Comparison of ENCODE assay signal across 9 cellular contexts in genomic region chr5:88888799-88889164, GRCh38.
DNase-seq lines count a peak whose midpoint lies in the region; ATAC-seq and TF ChIP-seq lines count a peak whose summit lies in the region.
"Had no signal": no experiment of that assay in that cellular context is flagged by ENCODE, and none has a peak within 500 bp of the region (broad histone marks: within the 10 kb centered on the region; RNA-seq: fewer than 3 reads in every experiment).

No MANE protein-coding gene starts in this region.

- TF ChIP-seq CTCF in cardiac fibroblast (IDR thresholded peaks at IDR 0.05; ENCODE audit: low read depth, low read length): no peak

- H3K4me3 ChIP-seq in cardiac fibroblast (replicated peaks in 1 of 2; ENCODE audit: low read depth in 2 of 2, low read length in 2 of 2) (peak overlapping the region; percentile 64 to 70), muscle layer of colon (ENCODE audit: low read depth in 1 of 2, low read length in 2 of 2) (peak overlapping the region; percentile 62 to 85)

- H3K9ac ChIP-seq in muscle layer of colon (ENCODE audit: low read length): peak overlapping the region; percentile 87

- H3K36me3 ChIP-seq in muscle layer of colon (ENCODE audit: insufficient read depth, low read length): no peaks in the 10 kb centered on the region

- no peaks in the 10 kb centered on the region for H3K9me3 ChIP-seq in muscle layer of colon (ENCODE audit: low read length)

- H3K9me3 Mint-ChIP-seq in stimulated activated naive CD8-positive, alpha-beta T cell treated with anti-CD3 and anti-CD28 coated beads, Interleukin-15, Interleukin-2, amounts not matched to agents 100 ng/mL and 50 ng/mL, for 24 hours: no peaks in the 10 kb centered on the region
- H3K9me3 Mint-ChIP-seq in stimulated activated naive CD8-positive, alpha-beta T cell treated with anti-CD3 and anti-CD28 coated beads, Interleukin-15, amount 100 ng/mL, for 72 hours: no peaks in the 10 kb centered on the region

- H3K4me1 ChIP-seq in muscle layer of colon (ENCODE audit: insufficient read depth, low read length): peaks cover 28% of the 10 kb centered on the region

- H3K4me3 Mint-ChIP-seq in stimulated activated naive CD8-positive, alpha-beta T cell treated with anti-CD3 and anti-CD28 coated beads, Interleukin-15, Interleukin-2, amounts not matched to agents 100 ng/mL and 50 ng/mL, for 24 hours: peak overlapping the region; percentile 75
- no peak overlapping the region for H3K4me3 Mint-ChIP-seq in stimulated activated naive CD8-positive, alpha-beta T cell treated with anti-CD3 and anti-CD28 coated beads, Interleukin-15, amount 100 ng/mL, for 72 hours

- no peak for DNase-seq in stimulated activated naive CD8-positive, alpha-beta T cell treated with anti-CD3 and anti-CD28 coated beads, Interleukin-15, amount 100 ng/mL, for 72 hours
- peak in 1 of 2 donors; percentile 5 for DNase-seq in cardiac fibroblast (ENCODE audit: low read depth in 2 of 2)
- DNase-seq in NCI-H2107 treated with DMSO at 0.1 percent for 48 hours (lab: John Stamatoyannopoulos, UW; ENCODE audit: unreplicated experiment): no peak
- no peak for DNase-seq in ecto neural progenitor cell (ENCODE audit: low spot score)
- DNase-seq: DMS79 treated with DMSO at 0.1 percent for 48 hours had no signal

- no peak for ATAC-seq in stimulated activated naive CD8-positive, alpha-beta T cell treated with anti-CD3 and anti-CD28 coated beads, Interleukin-15, amount 100 ng/mL, for 72 hours
- ATAC-seq in HG02642 (IDR thresholded peaks at IDR 0.05; ENCODE audit: poor library complexity, unreplicated experiment) (no peak), GM19397 (IDR thresholded peaks at IDR 0.05; ENCODE audit: unreplicated experiment) (no peak)

- H3K27me3 ChIP-seq in muscle layer of colon (ENCODE audit: control insufficient read depth in 1 of 2, insufficient read depth in 2 of 2, low read length in 2 of 2): no peaks in the 10 kb centered on the region

- H3K27ac ChIP-seq in muscle layer of colon (ENCODE audit: low read depth, low read length): peak overlapping the region; percentile 81

- H3K27ac Mint-ChIP-seq in stimulated activated naive CD8-positive, alpha-beta T cell treated with anti-CD3 and anti-CD28 coated beads, Interleukin-15, Interleukin-2, amounts not matched to agents 100 ng/mL and 50 ng/mL, for 24 hours: no peak overlapping the region
- H3K27ac Mint-ChIP-seq in stimulated activated naive CD8-positive, alpha-beta T cell treated with anti-CD3 and anti-CD28 coated beads, Interleukin-15, amount 100 ng/mL, for 72 hours: no peak overlapping the region

- H3K27me3 Mint-ChIP-seq in stimulated activated naive CD8-positive, alpha-beta T cell treated with anti-CD3 and anti-CD28 coated beads, Interleukin-15, Interleukin-2, amounts not matched to agents 100 ng/mL and 50 ng/mL, for 24 hours: peaks cover 78% of the 10 kb centered on the region
- peaks cover 70% of the 10 kb centered on the region for H3K27me3 Mint-ChIP-seq in stimulated activated naive CD8-positive, alpha-beta T cell treated with anti-CD3 and anti-CD28 coated beads, Interleukin-15, amount 100 ng/mL, for 72 hours

- peaks cover 24% of the 10 kb centered on the region for H3K4me1 Mint-ChIP-seq in stimulated activated naive CD8-positive, alpha-beta T cell treated with anti-CD3 and anti-CD28 coated beads, Interleukin-15, Interleukin-2, amounts not matched to agents 100 ng/mL and 50 ng/mL, for 24 hours (ENCODE audit: low read depth)
- H3K4me1 Mint-ChIP-seq in stimulated activated naive CD8-positive, alpha-beta T cell treated with anti-CD3 and anti-CD28 coated beads, Interleukin-15, amount 100 ng/mL, for 72 hours: peaks cover 21% of the 10 kb centered on the region

- no peaks in the 10 kb centered on the region for H3K36me3 Mint-ChIP-seq in stimulated activated naive CD8-positive, alpha-beta T cell treated with anti-CD3 and anti-CD28 coated beads, Interleukin-15, Interleukin-2, amounts not matched to agents 100 ng/mL and 50 ng/mL, for 24 hours (ENCODE audit: low read depth)
